In genomic region chr9:122263699-122264349, GRCh38 we compare ENCODE assay signal across 8 cellular contexts. TPM values are rescaled to one million over a fixed set of nuclear protein-coding genes. Genes with fewer than 3 reads are reported as not detected.
DNase-seq lines count a peak whose midpoint lies in the region; ATAC-seq, FAIRE-seq and TF ChIP-seq lines count a peak whose summit lies in the region.

No MANE protein-coding gene starts in this region.

- ATAC-seq in GM21717 (IDR thresholded peaks at IDR 0.05; ENCODE audit: unreplicated experiment) (no peak), HG02763 (IDR thresholded peaks at IDR 0.05; ENCODE audit: unreplicated experiment) (no peak)

- no TSS peak for BruUV-seq in endothelial cell of umbilical vein (replicated peaks; lab: Mats Ljungman, UMichigan)

- H3K9me1 ChIP-seq in endothelial cell of umbilical vein (replicated peaks; ENCODE audit: control insufficient read depth, extremely low read depth, insufficient read depth, low read length) = no peaks in the 10 kb centered on the region

- H3K4me1 Mint-ChIP-seq in neural progenitor cell = peaks cover 17% of the 10 kb centered on the region

- intact Hi-C loops in endothelial cell of umbilical vein (cut with micrococcal nuclease) = loop anchor here (1.0 to 5.0 kb wide), 8 partner anchors 10 to 553 kb away; partner anchors contain the start of genes MORN5 and NDUFA8

- peak overlapping the region; percentile 80 for H3K9ac ChIP-seq in endothelial cell of umbilical vein (replicated peaks; ENCODE audit: extremely low read depth, insufficient read depth, low read length)
- peak overlapping the region; percentile 71 for H3K9ac ChIP-seq in neural progenitor cell

- H3K27ac Mint-ChIP-seq in neural progenitor cell = peak overlapping the region; percentile 94

- peak overlapping the region; percentile 62 to 87 (median 80) for H3K4me3 ChIP-seq in Peyer's patch
- H3K4me3 ChIP-seq in endothelial cell of umbilical vein (replicated peaks in 1 of 3; ENCODE audit: insufficient read depth in 1 of 3, low read depth in 1 of 3, low read length in 3 of 3) = peak overlapping the region; percentile 30 to 81 (median 76)
- H3K4me3 ChIP-seq in neural progenitor cell = peak overlapping the region; percentile 89

- FAIRE-seq in endothelial cell of umbilical vein (lab: Jason Lieb, UNC) = no peak

- no peaks in the 10 kb centered on the region for H3K27me3 ChIP-seq in Peyer's patch
- no peaks in the 10 kb centered on the region for H3K27me3 ChIP-seq in endothelial cell of umbilical vein (ENCODE audit: control insufficient read depth in 2 of 2, insufficient read depth in 2 of 2, low read length in 2 of 2)
- no peaks in the 10 kb centered on the region for H3K27me3 ChIP-seq in neural progenitor cell

- H3K36me3 Mint-ChIP-seq in neural progenitor cell = peaks cover 4% of the 10 kb centered on the region

- H4K20me1 ChIP-seq in endothelial cell of umbilical vein (replicated peaks; ENCODE audit: control insufficient read depth, extremely low read depth, insufficient read depth, low read length) = no peaks in the 10 kb centered on the region
- H4K20me1 ChIP-seq in neural progenitor cell (ENCODE audit: low read depth) = peaks cover 7% of the 10 kb centered on the region

- no peaks in the 10 kb centered on the region for H3K9me3 Mint-ChIP-seq in neural progenitor cell

- H3K36me3 ChIP-seq in Peyer's patch (peaks cover 0 to 28% (median 0%) of the 10 kb centered on the region in 3 donors), endothelial cell of umbilical vein (ENCODE audit: control insufficient read depth in 2 of 2, extremely low read depth in 1 of 2, insufficient read depth in 2 of 2, low read length in 2 of 2) (peaks cover 5 to 8% of the 10 kb centered on the region in 2 experiments), neural progenitor cell (no peaks in the 10 kb centered on the region)

- peak overlapping the region; percentile 89 to 95 (median 92) for H3K27ac ChIP-seq in Peyer's patch
- H3K27ac ChIP-seq in endothelial cell of umbilical vein (ENCODE audit: insufficient read depth, low read depth, low read length) = peak overlapping the region; percentile 68
- peak overlapping the region; percentile 84 for H3K27ac ChIP-seq in neural progenitor cell

- H3K9me3 ChIP-seq in Peyer's patch = no peaks in the 10 kb centered on the region
- H3K9me3 ChIP-seq in endothelial cell of umbilical vein (replicated peaks; ENCODE audit: control insufficient read depth, insufficient read depth, low read length) = no peaks in the 10 kb centered on the region
- no peaks in the 10 kb centered on the region for H3K9me3 ChIP-seq in neural progenitor cell (ENCODE audit: low read depth)

- CTCF ChIA-PET in endothelial cell of umbilical vein (lab: Charles Lee) = interaction anchor here (0.6 to 4.1 kb wide), 12 partner anchors 10 to 119 kb away, joined by 3 to 20 read pairs (median 6); no protein-coding TSS in a partner anchor

- H3K27me3 Mint-ChIP-seq in neural progenitor cell (ENCODE audit: insufficient read depth, low read depth) = peaks cover 2% of the 10 kb centered on the region

- H3K4me2 ChIP-seq in endothelial cell of umbilical vein (ENCODE audit: insufficient read depth, low read length) = peak overlapping the region; percentile 95
- H3K4me2 ChIP-seq in neural progenitor cell = peak overlapping the region; percentile 100

- H2AFZ ChIP-seq in endothelial cell of umbilical vein (ENCODE audit: low read depth, low read length) (no peak overlapping the region), neural progenitor cell (replicated peaks) (peak overlapping the region; percentile 89)

- peak overlapping the region; percentile 99 for H3K4me3 Mint-ChIP-seq in neural progenitor cell

- peaks cover 14% of the 10 kb centered on the region for H3F3A ChIP-seq in neural progenitor cell (ENCODE audit: low read depth)

- POLR2A ChIA-PET in endothelial cell of umbilical vein (lab: Charles Lee) = interaction anchor here (1.5 to 2.3 kb wide), 4 partner anchors 9 to 44 kb away, joined by 4 to 14 read pairs (median 8); no protein-coding TSS in a partner anchor

- H3K4me1 ChIP-seq in Peyer's patch (peaks cover 0 to 31% (median 6%) of the 10 kb centered on the region in 4 donors), endothelial cell of umbilical vein (ENCODE audit: control insufficient read depth, extremely low read depth, insufficient read depth, low read length) (peaks cover 26% of the 10 kb centered on the region), neural progenitor cell (peaks cover 13% of the 10 kb centered on the region)

- TF ChIP-seq CTCF in GM10266 (IDR thresholded peaks at IDR 0.05; ENCODE audit: control insufficient read depth, insufficient read depth, low read depth, missing control alignments) (no peak), Peyer's patch (IDR thresholded peaks at IDR 0.05) (no peak), endothelial cell of umbilical vein (IDR thresholded peaks at IDR 0.05; ENCODE audit: extremely low read depth in 1 of 2, insufficient read depth in 1 of 2, low read depth in 1 of 2, low read length in 2 of 2) (no peak), neural progenitor cell (IDR thresholded peaks at IDR 0.05) (no peak)

- TF ChIP-seq POLR2A in Peyer's patch (IDR thresholded peaks at IDR 0.05) = no peak
- TF ChIP-seq POLR2A in endothelial cell of umbilical vein (IDR thresholded peaks at IDR 0.05; ENCODE audit: low read depth, low read length) = no peak

- peaks cover 50% of the 10 kb centered on the region for H3K79me2 ChIP-seq in endothelial cell of umbilical vein (ENCODE audit: control insufficient read depth, insufficient read depth, low read length)
- H3K79me2 ChIP-seq in neural progenitor cell (ENCODE audit: low read depth) = peaks cover 56% of the 10 kb centered on the region

- dilution Hi-C loops in endothelial cell of umbilical vein (cut with MboI; ENCODE audit: extremely low pct_ligation_motif_present, low sequenced_read_pairs) = no loop called here

- DNase-seq in GM10266 (ENCODE audit: extremely low spot score) = peak; percentile 6
- no peak for DNase-seq in Peyer's patch
- peak; percentile 58 for DNase-seq in endothelial cell of umbilical vein (ENCODE audit: low read depth, low spot score)
- DNase-seq in neural progenitor cell (ENCODE audit: low spot score) = no peak
- no peak for DNase-seq in nucleus accumbens (lab: John Stamatoyannopoulos, UW)
- DNase-seq in ecto neural progenitor cell (ENCODE audit: low spot score) = no peak

TF ChIP-seq in endothelial cell of umbilical vein, 7 proteins besides CTCF, POLR2A, EP300 and RAD21:
- TF ChIP-seq EZH2 (IDR thresholded peaks at IDR 0.05; ENCODE audit: borderline replicate concordance, low read depth, low read length, severe bottlenecking) (no peak), MYC (IDR thresholded peaks at IDR 0.05; ENCODE audit: low read depth, low read length) (no peak), JUN (IDR thresholded peaks at IDR 0.05; ENCODE audit: borderline replicate concordance, insufficient read depth, insufficient read length, low read depth) (no peak), GATA2 (IDR thresholded peaks at IDR 0.05; ENCODE audit: insufficient read depth, insufficient read length, low read depth, low read length) (no peak), POLR2AphosphoS5 (IDR thresholded peaks at IDR 0.05; ENCODE audit: insufficient read depth, low read depth, low read length) (no peak), MAX (IDR thresholded peaks at IDR 0.05; ENCODE audit: insufficient read depth, insufficient read length) (no peak), FOS (IDR thresholded peaks at IDR 0.05; ENCODE audit: borderline replicate concordance, insufficient read depth, low read length) (no peak)
TF ChIP-seq in endothelial cell of umbilical vein: peak in this region for 0.

RNA-seq across cellular contexts. Expression of gene RBM18, which starts 0.8 kb away (rescaled TPM):
- total RNA-seq in Peyer's patch (10 to 100 TPM in 1 of 4 donors, 1 to 10 TPM in 3; 4.5 to 37.1 (median 7.5) TPM), endothelial cell of umbilical vein (26.9 and 28.6 TPM in 2 replicates), neural progenitor cell (ENCODE audit: low replicate concordance) (8.4 and 12.9 TPM in 2 replicates)
- 7.0 and 7.9 TPM in 2 replicates for polyA plus RNA-seq in endothelial cell of umbilical vein
- 15.5 and 18.6 TPM in 2 replicates for polyA plus RNA-seq in endothelial cell of umbilical vein (2011; cell fraction: cytosol; rRNA removed)
- polyA plus RNA-seq in endothelial cell of umbilical vein (2011; cell fraction: nucleus; rRNA removed) = 11.8 and 12.0 TPM in 2 replicates
- 22.9 and 24.7 TPM in 2 replicates for polyA plus RNA-seq in endothelial cell of umbilical vein (2012)
- polyA minus RNA-seq in endothelial cell of umbilical vein = 9.6 and 12.9 TPM in 2 replicates
- polyA minus RNA-seq in endothelial cell of umbilical vein (2011; cell fraction: cytosol; rRNA and poly(A)+ RNA removed) = 12.4 TPM
- polyA minus RNA-seq in endothelial cell of umbilical vein (2011; cell fraction: nucleus; rRNA and poly(A)+ RNA removed) = 5.4 TPM in 2 replicates

RNA-seq across cellular contexts. Expression of gene MRRF, which starts 0.9 kb away (rescaled TPM):
- total RNA-seq in Peyer's patch (10 to 100 TPM; 54.8 to 69.6 (median 67.8) TPM), endothelial cell of umbilical vein (36.4 and 36.5 TPM in 2 replicates), neural progenitor cell (ENCODE audit: low replicate concordance) (22.1 and 44.4 TPM in 2 replicates)
- polyA plus RNA-seq in endothelial cell of umbilical vein = 24.2 and 27.2 TPM in 2 replicates
- 36.8 and 37.1 TPM in 2 replicates for polyA plus RNA-seq in endothelial cell of umbilical vein (2011; cell fraction: cytosol; rRNA removed)
- polyA plus RNA-seq in endothelial cell of umbilical vein (2011; cell fraction: nucleus; rRNA removed) = 67.3 and 78.8 TPM in 2 replicates
- 26.9 and 44.5 TPM in 2 replicates for polyA plus RNA-seq in endothelial cell of umbilical vein (2012)
- polyA minus RNA-seq in endothelial cell of umbilical vein = 57.9 and 74.1 TPM in 2 replicates
- polyA minus RNA-seq in endothelial cell of umbilical vein (2011; cell fraction: cytosol; rRNA and poly(A)+ RNA removed) = 49.5 TPM
- 36.4 and 53.4 TPM in 2 replicates for polyA minus RNA-seq in endothelial cell of umbilical vein (2011; cell fraction: nucleus; rRNA and poly(A)+ RNA removed)

RNA-seq across cellular contexts. Expression of gene LHX6, which starts 35.1 kb away (rescaled TPM):
- total RNA-seq in Peyer's patch = 10 to 100 TPM in 1 of 4 donors, 1 to 10 TPM in 2, under 1 TPM in 1; 0.53 to 12.4 (median 3.1) TPM
- total RNA-seq in endothelial cell of umbilical vein = 9.4 and 18.4 TPM in 2 replicates
- polyA plus RNA-seq in endothelial cell of umbilical vein = 1.8 and 2.4 TPM in 2 replicates
- polyA plus RNA-seq in endothelial cell of umbilical vein (2011; cell fraction: cytosol; rRNA removed) = 1.7 and 2.3 TPM in 2 replicates
- 3.9 and 6.1 TPM in 2 replicates for polyA plus RNA-seq in endothelial cell of umbilical vein (2011; cell fraction: nucleus; rRNA removed)
- 4.1 and 5.6 TPM in 2 replicates for polyA plus RNA-seq in endothelial cell of umbilical vein (2012)
- polyA minus RNA-seq in endothelial cell of umbilical vein = 0.85 and 1.9 TPM in 2 replicates
- not detected for polyA minus RNA-seq in endothelial cell of umbilical vein (2011; cell fraction: cytosol; rRNA and poly(A)+ RNA removed)
- 0.77 and 3.1 TPM in 2 replicates for polyA minus RNA-seq in endothelial cell of umbilical vein (2011; cell fraction: nucleus; rRNA and poly(A)+ RNA removed)
- 0.93 TPM in 1 of 2 replicates, not detected in the other for total RNA-seq in neural progenitor cell (ENCODE audit: low replicate concordance)

Comparison
In these comparisons a context has a peak if more than half of its experiments do, and no peak if none do; other contexts are left out.
1. DNase-seq: peak in GM10266 (single experiment) and endothelial cell of umbilical vein (single experiment); none in Peyer's patch (0 of 3), neural progenitor cell (single experiment), nucleus accumbens (0 of 56) and ecto neural progenitor cell (single experiment).
2. Peak in every context shown above with its lines, with median percentiles within 50 percentile points of each other: H3K27ac ChIP-seq and H3K4me3 ChIP-seq.